In genomic region chr1:41452704-41453350, GRCh38 we compare ENCODE assay signal across 18 cellular contexts. TPM values are rescaled to one million over a fixed set of nuclear protein-coding genes. Genes with fewer than 3 reads are reported as not detected.
A peak's percentile ranks its signal among the peaks of the same experiment; 100 is the strongest.
DNase-seq lines count a peak whose midpoint lies in the region.
"Had no signal": no experiment of that assay in that cellular context is flagged by ENCODE, and none has a peak within 500 bp of the region (broad histone marks: within the 10 kb centered on the region; RNA-seq: fewer than 3 reads in every experiment).

No MANE protein-coding gene starts in this region.

- peak overlapping the region; percentile 31 to 66 for H3K27ac ChIP-seq in mucosa of rectum (ENCODE audit: low read depth in 2 of 2, low read length in 2 of 2)
- no peak overlapping the region for H3K27ac ChIP-seq in mesenchymal stem cell (ENCODE audit: low read length, poor library complexity, severe bottlenecking)
- H3K27ac ChIP-seq: A549, C4-2B had no signal

- no peak overlapping the region for H2BK12ac ChIP-seq in mesenchymal stem cell (ENCODE audit: low read length in 2 of 2)

- no peak overlapping the region for H2AFZ ChIP-seq in mesenchymal stem cell (ENCODE audit: low read depth, low read length)

- no peak overlapping the region for H2BK120ac ChIP-seq in mesenchymal stem cell (ENCODE audit: low read depth, low read length)

- H3K79me1 ChIP-seq in mesenchymal stem cell (replicated peaks; ENCODE audit: low read length, poor library complexity, severe bottlenecking) = no peaks in the 10 kb centered on the region

- no peak overlapping the region for H4K91ac ChIP-seq in mesenchymal stem cell (ENCODE audit: low read length)

- no peak overlapping the region for H3K23ac ChIP-seq in mesenchymal stem cell (ENCODE audit: low read length in 2 of 2)

- H4K8ac ChIP-seq in mesenchymal stem cell (ENCODE audit: low read length) = no peak overlapping the region

- H3K4me2 ChIP-seq in mesenchymal stem cell (ENCODE audit: low read length, poor library complexity, severe bottlenecking) = no peak overlapping the region
- H3K4me2 ChIP-seq: A549 had no signal

- no peak overlapping the region for H3K4ac ChIP-seq in mesenchymal stem cell (ENCODE audit: low read depth in 1 of 2, low read length in 2 of 2)

- H3K14ac ChIP-seq in mesenchymal stem cell (ENCODE audit: low read length in 2 of 2) = no peak overlapping the region

- H3K4me1 ChIP-seq in mucosa of rectum (ENCODE audit: control insufficient read depth in 2 of 2, insufficient read depth in 2 of 2, low read length in 2 of 2) (peaks cover 18 to 37% of the 10 kb centered on the region in 2 donors), mesenchymal stem cell (ENCODE audit: control insufficient read depth, insufficient read depth, low read depth, low read length) (peaks cover 23% of the 10 kb centered on the region)
- H3K4me1 ChIP-seq: A549 had no signal

- H3K9me3 ChIP-seq in mucosa of rectum (ENCODE audit: control insufficient read depth in 2 of 2, low read length in 2 of 2) = no peaks in the 10 kb centered on the region
- H3K9me3 ChIP-seq in mesenchymal stem cell (ENCODE audit: control insufficient read depth, low read length) = no peaks in the 10 kb centered on the region
- H3K9me3 ChIP-seq: A549 had no signal

- H2AK5ac ChIP-seq in mesenchymal stem cell (ENCODE audit: low read length, severe bottlenecking) = no peak overlapping the region

- WGBS in mesenchymal stem cell = 97% methylated on average over 10 of the region's 11 CpGs

- peak overlapping the region in 1 of 2 donors; percentile 3 for H3K4me3 ChIP-seq in mucosa of rectum (ENCODE audit: low read length in 2 of 2)
- no peak overlapping the region for H3K4me3 ChIP-seq in mesenchymal stem cell (ENCODE audit: insufficient read depth in 1 of 2, low read depth in 1 of 2, low read length in 2 of 2)
- H3K4me3 ChIP-seq: A549 had no signal

- H2BK5ac ChIP-seq in mesenchymal stem cell (ENCODE audit: low read depth, low read length, poor library complexity, severe bottlenecking) = no peak overlapping the region

- intact Hi-C loops in posterior vena cava (cut with DNase I) = no loop called here

- no peak overlapping the region for H3K9ac ChIP-seq in mucosa of rectum (ENCODE audit: low read depth in 1 of 2, low read length in 2 of 2)
- no peak overlapping the region for H3K9ac ChIP-seq in mesenchymal stem cell (ENCODE audit: low read length)

- DNase-seq in NCI-H82 (lab: John Stamatoyannopoulos, UW) = peak; percentile 73
- DNase-seq in NCI-H82 treated with DMSO at 0.1 percent for 48 hours (lab: John Stamatoyannopoulos, UW; ENCODE audit: unreplicated experiment) = no peak
- peak; percentile 44 for DNase-seq in posterior vena cava (ENCODE audit: low spot score)
- DNase-seq in mesenchymal stem cell = no peak
- no peak for DNase-seq in KBM-7
- no peak for DNase-seq in nucleus accumbens (lab: John Stamatoyannopoulos, UW)
- DNase-seq: AML-193; CD4-positive, alpha-beta memory T cell; DMS153; DMS79; GDM1; GOT3; H7; HFFc6 had no signal

- H3K27me3 ChIP-seq in mucosa of rectum (ENCODE audit: control insufficient read depth in 2 of 2, insufficient read depth in 2 of 2, low read length in 2 of 2) (no peaks in the 10 kb centered on the region), mesenchymal stem cell (ENCODE audit: control insufficient read depth in 1 of 2, insufficient read depth in 1 of 2, low read length in 2 of 2) (peaks cover 6 to 13% of the 10 kb centered on the region in 2 experiments)

- H3K18ac ChIP-seq in mesenchymal stem cell (ENCODE audit: low read depth in 1 of 2, low read length in 2 of 2) = no peak overlapping the region

- in situ Hi-C loops in KBM-7 (cut with MboI; ENCODE audit: low pct_unique_long_range_greater_than_20kb, low sequenced_read_pairs) = no loop called here

- H2BK15ac ChIP-seq in mesenchymal stem cell (ENCODE audit: low read depth, poor library complexity, severe bottlenecking) = no peak overlapping the region

- H3K36me3 ChIP-seq in mucosa of rectum (ENCODE audit: control insufficient read depth in 2 of 2, insufficient read depth in 2 of 2, low read length in 2 of 2) = no peaks in the 10 kb centered on the region
- H3K36me3 ChIP-seq in mesenchymal stem cell (ENCODE audit: control insufficient read depth in 1 of 2, insufficient read depth in 2 of 2, low read depth in 1 of 2, low read length in 2 of 2) = no peaks in the 10 kb centered on the region

RNA-seq across cellular contexts. Expression of gene EDN2, which starts 31.7 kb away (rescaled TPM):
- not detected for total RNA-seq in posterior vena cava
- 0.15 TPM for polyA plus RNA-seq in mesenchymal stem cell (2013, experiment 1 of 2)
- polyA plus RNA-seq in mesenchymal stem cell (2013, experiment 2 of 2) = 0.15 TPM
- total RNA-seq: CD4-positive, alpha-beta memory T cell; HepG2; HFFc6 had no signal
- polyA plus RNA-seq: CD4-positive, alpha-beta memory T cell; HepG2 had no signal

Comparison
In these comparisons a context has a peak if more than half of its experiments do, and no peak if none do; other contexts are left out.
1. DNase-seq: peak in NCI-H82 (single experiment) and posterior vena cava (single experiment); none in NCI-H82 treated with DMSO at 0.1 percent for 48 hours (single experiment), mesenchymal stem cell (single experiment), KBM-7 (single experiment) and nucleus accumbens (0 of 56).